ENCODE assay signal across 8 cellular contexts in the genomic region with DNA sequence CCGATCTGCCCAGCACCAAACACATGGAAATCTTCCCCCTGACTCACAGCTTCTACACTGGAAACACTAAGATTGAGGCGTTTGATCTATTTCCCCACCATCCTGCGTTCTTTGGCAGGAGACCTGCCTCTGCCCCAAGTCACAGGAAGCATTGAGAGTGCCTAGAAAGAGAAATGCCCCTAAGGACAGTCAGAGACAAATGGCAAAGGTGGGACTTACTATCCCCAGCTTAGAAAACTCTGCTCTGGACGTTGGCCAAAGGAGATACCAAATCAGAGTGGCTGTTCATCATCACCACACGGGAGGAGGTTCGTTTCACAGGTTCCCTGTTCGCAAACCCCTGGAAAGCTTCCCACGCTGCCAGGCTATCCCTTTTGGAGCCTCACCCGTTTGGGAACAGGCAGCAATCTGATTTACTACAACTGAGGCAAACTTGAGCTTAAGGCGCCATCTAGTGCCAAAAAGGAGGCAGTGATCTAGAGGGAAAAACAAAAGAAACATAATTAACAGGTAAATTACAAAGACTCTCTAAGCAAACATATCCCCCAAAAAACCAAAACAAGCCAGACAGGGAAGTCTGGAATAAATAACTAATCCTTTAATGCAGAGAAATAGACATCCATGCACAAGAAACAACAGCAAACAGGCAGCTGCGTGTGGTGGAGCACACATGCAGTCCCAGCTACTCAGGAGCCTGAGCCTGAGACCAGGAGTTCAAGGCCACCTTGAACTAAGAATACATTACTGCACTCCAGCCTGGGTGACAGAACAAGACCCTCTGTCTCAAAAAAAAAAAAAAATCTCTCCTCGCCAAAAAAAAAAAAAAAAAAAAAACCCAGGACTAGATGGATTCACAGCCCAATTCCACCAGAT. TPM values are rescaled to one million over a fixed set of nuclear protein-coding genes. Genes with fewer than 3 reads are reported as not detected.
A peak's percentile ranks its signal among the peaks of the same experiment; 100 is the strongest.
DNase-seq lines count a peak whose midpoint lies in the region; ATAC-seq, FAIRE-seq and TF ChIP-seq lines count a peak whose summit lies in the region.

No MANE protein-coding gene starts in this region.

- CTCF ChIA-PET in activated naive CD4-positive, alpha-beta T cell treated with anti-CD3 and anti-CD28 coated beads for 36 hours (lab: Charles Lee) = interaction anchor here (0.6 to 1.4 kb wide), 14 partner anchors 8 to 1977 kb away, joined by 3 to 5 read pairs (median 4); no protein-coding TSS in a partner anchor
- CTCF ChIA-PET in GM12878 (lab: Yijun Ruan, JAX) = interaction anchor here (0.5 to 2.0 kb wide), 13 partner anchors 8 to 1712 kb away, joined by 3 to 7 read pairs (median 4); no protein-coding TSS in a partner anchor

- TF ChIP-seq RAD21 in GM12878 (IDR thresholded peaks at IDR 0.05; ENCODE audit: insufficient read depth, low read depth, low read length) = peak; percentile 75

- TF ChIP-seq POLR2A in GM12878 (IDR thresholded peaks at IDR 0.05; ENCODE audit: low read depth, low read length) = no peak

- POLR2A ChIA-PET in GM12878 (lab: Charles Lee) = no interaction called here

- no peak overlapping the region for H3K27ac ChIP-seq in GM12878 (ENCODE audit: control insufficient read depth, insufficient read depth)

- SMC1A ChIA-PET in GM12878 (lab: Charles Lee; ENCODE audit: uncharacterized antibody, unreplicated experiment) = interaction anchor here (0.6 to 1.3 kb wide), 3 partner anchors 9 to 269 kb away, joined by 3 to 6 read pairs (median 3); no protein-coding TSS in a partner anchor

- RAD21 ChIA-PET in GM12878 (lab: Charles Lee; ENCODE audit: unreplicated experiment) = interaction anchor here (1.0 to 1.8 kb wide), 2 partner anchors 217 to 1671 kb away, joined by 3 to 7 read pairs; no protein-coding TSS in a partner anchor

- peaks cover 2% of the 10 kb centered on the region; the same call in 2 of the 3 replicates for H3K9me3 ChIP-seq in GM12878 (replicated peaks; ENCODE audit: control insufficient read depth, insufficient read depth, low read length)
- H3K9me3 ChIP-seq in mucosa of descending colon = no peaks in the 10 kb centered on the region

- no peaks in the 10 kb centered on the region for H3K36me3 Mint-ChIP-seq in activated naive CD4-positive, alpha-beta T cell treated with anti-CD3 and anti-CD28 coated beads for 36 hours (ENCODE audit: low read depth)

- H3K27me3 Mint-ChIP-seq in activated naive CD4-positive, alpha-beta T cell treated with anti-CD3 and anti-CD28 coated beads for 36 hours (ENCODE audit: low read depth) = peaks cover 39% of the 10 kb centered on the region

- WGBS in GM12878 (ENCODE audit: insufficient coverage, insufficient replicate concordance, low lambda C conversion rate, missing lambda C conversion rate) = 25% methylated on average over 12 of the region's 12 CpGs

- DNase-seq in activated naive CD4-positive, alpha-beta T cell treated with anti-CD3 and anti-CD28 coated beads for 36 hours = peak; percentile 35
- DNase-seq in activated naive CD4-positive, alpha-beta T cell treated with Interleukin-2 at 50 U/mL for 16 hours = no peak
- DNase-seq in NCI-H1105 (lab: John Stamatoyannopoulos, UW) (peak; percentile 40), GM12878 (ENCODE audit: low read depth, low spot score) (peak; percentile 7), mucosa of descending colon (peak in 1 of 3 donors; percentile 16), activated gamma-delta T cell (lab: John Stamatoyannopoulos, UW) (no peak), hypothalamus (lab: John Stamatoyannopoulos, UW) (no peak), COR-L47 (lab: John Stamatoyannopoulos, UW) (no peak)

- no peak overlapping the region for H2AFZ ChIP-seq in GM12878 (ENCODE audit: control insufficient read depth, low read depth, low read length)

- no peak for TF ChIP-seq EP300 in GM12878 (IDR thresholded peaks at IDR 0.05; ENCODE audit: borderline replicate concordance in 1 of 2, control insufficient read depth in 1 of 2, low read depth in 2 of 2, low read length in 2 of 2)

- H3K36me3 ChIP-seq in GM12878 (ENCODE audit: control insufficient read depth in 2 of 2, insufficient read depth in 2 of 2, low read length in 1 of 2) (no peaks in the 10 kb centered on the region), mucosa of descending colon (ENCODE audit: low read depth) (no peaks in the 10 kb centered on the region)

- no peak overlapping the region for H3K4me2 ChIP-seq in GM12878 (ENCODE audit: control insufficient read depth, insufficient read depth)

- H3K9me3 Mint-ChIP-seq in activated naive CD4-positive, alpha-beta T cell treated with anti-CD3 and anti-CD28 coated beads for 36 hours = no peaks in the 10 kb centered on the region

- no peaks in the 10 kb centered on the region for H4K20me1 ChIP-seq in GM12878 (ENCODE audit: control insufficient read depth, insufficient read depth)

- H3K27me3 ChIP-seq in GM12878 (replicated peaks in 1 of 2; ENCODE audit: control insufficient read depth in 2 of 2, insufficient read depth in 2 of 2, low read length in 1 of 2) = no peaks in the 10 kb centered on the region

- in situ Hi-C loops in GM12878 (cut with MboI) = no loop called here

- H3K4me3 ChIP-seq in GM12878 (no peak overlapping the region), mucosa of descending colon (no peak overlapping the region)

- H3K4me1 ChIP-seq in GM12878 (ENCODE audit: control insufficient read depth, insufficient read depth, low read length) (no peaks in the 10 kb centered on the region), mucosa of descending colon (ENCODE audit: low read depth) (no peaks in the 10 kb centered on the region)

- no peak for FAIRE-seq in GM12878 (lab: Jason Lieb, UNC)

- peak; percentile 46; the same call in 2 of the 3 replicates for ATAC-seq in GM12878
- no peak for ATAC-seq in mucosa of descending colon

- H3K4me1 Mint-ChIP-seq in activated naive CD4-positive, alpha-beta T cell treated with anti-CD3 and anti-CD28 coated beads for 36 hours (ENCODE audit: low read depth) = no peaks in the 10 kb centered on the region

- peak; percentile 59 to 63 (median 62); a peak in 5 of 6 replicates for TF ChIP-seq CTCF in GM12878 (IDR thresholded peaks at IDR 0.05 in 2 of 3, conservative IDR thresholded peaks at IDR 0.05 in 1 of 3; ENCODE audit: control insufficient read depth in 2 of 3, extremely low read depth in 1 of 3, insufficient read depth in 1 of 3, low read depth in 3 of 3, low read length in 3 of 3)
- TF ChIP-seq CTCF in mucosa of descending colon (IDR thresholded peaks at IDR 0.05) = peak; percentile 34

- intact Hi-C loops in activated naive CD4-positive, alpha-beta T cell treated with anti-CD3 and anti-CD28 coated beads for 36 hours (cut with micrococcal nuclease) = loop anchor here (2.0 kb wide), 2 partner anchors 222 to 1674 kb away; no protein-coding TSS in a partner anchor
- intact Hi-C loops in GM12878 (cut with micrococcal nuclease; ENCODE audit: unreplicated experiment) (loop anchor here (5.0 to 10.0 kb wide), 2 partner anchors 214 to 1672 kb away; no protein-coding TSS in a partner anchor), mucosa of descending colon (cut with DNase I, micrococcal nuclease) (no loop called here)

- H3K27ac Mint-ChIP-seq in activated naive CD4-positive, alpha-beta T cell treated with anti-CD3 and anti-CD28 coated beads for 36 hours = no peak overlapping the region

- no peak overlapping the region for H3K4me3 Mint-ChIP-seq in activated naive CD4-positive, alpha-beta T cell treated with anti-CD3 and anti-CD28 coated beads for 36 hours

- no TSS peak for BruUV-seq in GM12878 (replicated peaks; lab: Mats Ljungman, UMichigan)

- H3K9ac ChIP-seq in GM12878 (ENCODE audit: control insufficient read depth, insufficient read depth, low read length) = no peak overlapping the region

- H3K79me2 ChIP-seq in GM12878 (ENCODE audit: control insufficient read depth, insufficient read depth, low read length) = no peaks in the 10 kb centered on the region

TF ChIP-seq in GM12878, 131 proteins besides CTCF, POLR2A, EP300 and RAD21:
- no peak for TF ChIP-seq NR2C1 (IDR thresholded peaks at IDR 0.05)
- no peak for TF ChIP-seq ETV6 (conservative IDR thresholded peaks at IDR 0.05 in 1 of 2, IDR thresholded peaks at IDR 0.05 in 1 of 2; ENCODE audit: borderline replicate concordance in 1 of 2, low read depth in 1 of 2)
- peak; percentile 35; the same call in 1 of the 2 replicates for TF ChIP-seq SMC3 (IDR thresholded peaks at IDR 0.05; ENCODE audit: borderline replicate concordance, low read length)
TF ChIP-seq in GM12878: peak in this region for 1.

RNA-seq across cellular contexts. Expression of gene SRSF6, which starts 48.4 kb away (rescaled TPM):
- total RNA-seq in activated naive CD4-positive, alpha-beta T cell treated with anti-CD3 and anti-CD28 coated beads for 36 hours = 10 to 100 TPM; 76.0 to 78.2 TPM
- total RNA-seq in GM12878 (2013; cell fraction: nucleolus; rRNA removed) = 49.5 and 51.0 TPM in 2 replicates
- 57.2 and 62.9 TPM in 2 replicates for total RNA-seq in GM12878 (2014; rRNA removed)
- total RNA-seq in GM12878 (2014; rRNA removed; fragmentation: Illumina TruSeq; extraction: Trizol) = 75.9 and 79.8 TPM in 2 replicates
- total RNA-seq in GM12878 (2021) = 158 and 163 TPM in 2 replicates
- polyA plus RNA-seq in GM12878 (2011; ENCODE audit: low read depth) = 79.7 TPM
- polyA plus RNA-seq in GM12878 (2011; rRNA removed) = 118 and 143 TPM in 2 replicates
- 60.9 and 73.4 TPM in 2 replicates for polyA plus RNA-seq in GM12878 (2011; cell fraction: cytosol; rRNA removed)
- polyA plus RNA-seq in GM12878 (2011; cell fraction: nucleus; rRNA removed) = 196 and 197 TPM in 2 replicates
- 90.4 and 131 TPM in 2 replicates for polyA plus RNA-seq in GM12878 (2012)
- 134 and 158 TPM in 2 replicates for polyA plus RNA-seq in GM12878 (2014; fragmentation: Illumina TruSeq; extraction: Trizol)
- 100 to 1,000 TPM; 100 to 191 TPM for polyA plus RNA-seq in GM12878 (2014; fragmentation: Nextera tagmentation; extraction: Ambion mirVana)
- 86.1 and 94.4 TPM in 2 replicates for polyA plus RNA-seq in GM12878 (2014; rRNA removed)
- 100 to 1,000 TPM in 1 of 2 experiments, 10 to 100 TPM in 1; 99.7 to 116 TPM for polyA plus RNA-seq in GM12878 (2016; fragmentation: Nextera tagmentation; extraction: Ambion mirVana)
- polyA minus RNA-seq in GM12878 (2011; rRNA and poly(A)+ RNA removed) = 96.1 and 116 TPM in 2 replicates
- polyA minus RNA-seq in GM12878 (2011; cell fraction: cytosol; rRNA and poly(A)+ RNA removed) = 39.7 and 56.2 TPM in 2 replicates
- polyA minus RNA-seq in GM12878 (2011; cell fraction: nucleus; rRNA and poly(A)+ RNA removed) = 43.4 and 54.9 TPM in 2 replicates
- 100 to 1,000 TPM; 106 to 145 (median 108) TPM for total RNA-seq in mucosa of descending colon

Comparison
In these comparisons a context has a peak if more than half of its experiments do, and no peak if none do; other contexts are left out.
1. DNase-seq: peak in activated naive CD4-positive, alpha-beta T cell treated with anti-CD3 and anti-CD28 coated beads for 36 hours (single experiment), NCI-H1105 (single experiment) and GM12878 (single experiment); none in activated naive CD4-positive, alpha-beta T cell treated with Interleukin-2 at 50 U/mL for 16 hours (single experiment), activated gamma-delta T cell (single experiment), hypothalamus (0 of 51) and COR-L47 (single experiment).
2. intact Hi-C loops: an anchor here in activated naive CD4-positive, alpha-beta T cell treated with anti-CD3 and anti-CD28 coated beads for 36 hours (2.0 kb wide) and GM12878 (5.0 to 10.0 kb wide); none called in mucosa of descending colon.